Comparison of ENCODE assay signal across 16 cellular contexts in the genomic region with DNA sequence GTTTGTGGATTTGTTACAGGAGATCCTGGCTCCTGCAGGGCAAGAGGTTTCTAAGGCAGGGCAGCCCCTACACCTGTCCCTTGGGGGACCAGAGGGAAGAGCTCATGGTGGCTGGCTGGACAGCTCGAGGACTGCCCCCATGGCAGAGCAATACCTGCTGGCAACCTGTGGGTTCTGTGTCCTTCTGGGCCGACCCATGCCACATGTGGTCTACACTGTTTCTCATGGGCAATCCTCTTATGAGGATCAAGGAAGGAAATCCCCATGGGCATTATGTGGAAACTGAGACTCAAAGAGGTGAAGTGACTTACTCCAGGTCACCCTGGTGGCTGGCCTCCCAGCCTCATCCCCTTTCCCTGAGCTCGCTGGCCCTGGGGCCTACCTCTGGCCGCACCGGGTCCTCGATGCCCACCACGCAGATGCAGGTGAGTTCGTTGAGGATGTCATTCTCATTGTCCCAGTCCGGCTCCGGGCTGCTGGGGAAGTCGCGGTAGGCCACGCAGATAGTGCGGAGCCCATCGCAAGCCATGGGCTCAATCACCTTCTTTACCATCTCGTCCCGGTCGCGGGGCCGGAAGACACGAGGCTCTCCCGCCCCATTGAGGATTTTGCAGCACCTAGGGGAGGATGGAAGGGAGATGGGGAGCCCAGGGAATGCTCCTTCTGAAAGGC.
"Had no signal": no experiment of that assay in that cellular context is flagged by ENCODE, and none has a peak within 500 bp of the region (broad histone marks: within the 10 kb centered on the region; RNA-seq: fewer than 3 reads in every experiment).

No MANE protein-coding gene starts in this region.

- H3K9me3 ChIP-seq: ascending aorta, upper lobe of right lung had no signal

- DNase-seq: activated CD4-positive, alpha-beta T cell treated with anti-CD3 and anti-CD28 coated beads, Interleukin-2, amount 10 ng/mL, durations not matched to agents 7 days and 5 days; activated CD8-positive, alpha-beta T cell treated with anti-CD3 and anti-CD28 coated beads, Interleukin-2, amount 10 ng/mL, durations not matched to agents 7 days and 5 days; activated naive CD4-positive, alpha-beta T cell treated with anti-CD3 and anti-CD28 coated beads, Interleukin-2, amount 50 U/mL, for 16 hours; activated T-cell treated with anti-CD3 and anti-CD28 coated beads, Interleukin-2, amount 50 U/mL, for 4 hours; cerebellar nuclear complex; effector CD4-positive, alpha-beta T cell; retina; stimulated activated CD4-positive, alpha-beta T cell treated with anti-CD3 and anti-CD28 coated beads, Interleukin-4, amount 100 ng/mL, for 24 hours; upper lobe of right lung had no signal

- H3K36me3 ChIP-seq: ascending aorta, heart right ventricle, upper lobe of right lung had no signal

- H3K27ac Mint-ChIP-seq: activated CD4-positive, alpha-beta T cell treated with anti-CD3 and anti-CD28 coated beads, Interleukin-2, amount 10 ng/mL, durations not matched to agents 7 days and 5 days; activated CD8-positive, alpha-beta T cell treated with anti-CD3 and anti-CD28 coated beads, Interleukin-2, amount 10 ng/mL, durations not matched to agents 7 days and 5 days; natural killer cell treated with Interleukin-12 subunit alpha and Interleukin-12 subunit beta and Interleukin-15 and Interleukin-18, amount 100 ng/mL, for 72 hours; T-helper 1 cell treated with Interleukin-12 subunit alpha and Interleukin-12 subunit beta and Interleukin-4 antibody, amounts not matched to agents 30 μg/mL and 1 μg/mL, for 36 hours had no signal

- H3K27me3 Mint-ChIP-seq: activated CD4-positive, alpha-beta T cell treated with anti-CD3 and anti-CD28 coated beads, Interleukin-2, amount 10 ng/mL, durations not matched to agents 7 days and 5 days; stimulated activated naive B cell treated with anti-CD40 and anti-IgM and Interleukin-4, amounts not matched to agents 10 μg/mL and 1 μg/mL and 100 μg/mL, for 72 hours had no signal

- H3K27me3 ChIP-seq: ascending aorta, upper lobe of right lung had no signal

- H3K4me1 Mint-ChIP-seq: activated CD4-positive, alpha-beta T cell treated with anti-CD3 and anti-CD28 coated beads, Interleukin-2, amount 10 ng/mL, durations not matched to agents 7 days and 5 days had no signal

- H3K4me3 ChIP-seq: ascending aorta, heart right ventricle, skin epidermis, upper lobe of right lung had no signal

- ATAC-seq: activated CD4-positive, CD25-positive, alpha-beta regulatory T cell treated with anti-CD3 and anti-CD28 coated beads, Interleukin-2, amount 50 U/mL, for 24 hours; activated CD8-positive, alpha-beta T cell treated with anti-CD3 and anti-CD28 coated beads, Interleukin-2, amount 10 ng/mL, durations not matched to agents 7 days and 5 days; activated T-cell treated with anti-CD3 and anti-CD28 coated beads, Interleukin-2, amount 50 U/mL, for 4 hours had no signal

- H3K4me3 Mint-ChIP-seq: activated CD4-positive, alpha-beta T cell treated with anti-CD3 and anti-CD28 coated beads, Interleukin-2, amount 10 ng/mL, durations not matched to agents 7 days and 5 days; activated CD8-positive, alpha-beta T cell treated with anti-CD3 and anti-CD28 coated beads, Interleukin-2, amount 10 ng/mL, durations not matched to agents 7 days and 5 days; activated T-cell treated with anti-CD3 and anti-CD28 coated beads, Interleukin-2, amount 50 U/mL, for 4 hours; natural killer cell treated with Interleukin-12 subunit alpha and Interleukin-12 subunit beta and Interleukin-15 and Interleukin-18, amount 100 ng/mL, for 72 hours; stimulated activated naive B cell treated with anti-CD40 and anti-IgM and Interleukin-4, amounts not matched to agents 10 μg/mL and 1 μg/mL and 100 μg/mL, for 72 hours; T-helper 1 cell treated with Interleukin-12 subunit alpha and Interleukin-12 subunit beta and Interleukin-4 antibody, amounts not matched to agents 30 μg/mL and 1 μg/mL, for 36 hours had no signal

- H3K9me3 Mint-ChIP-seq: activated CD4-positive, alpha-beta T cell treated with anti-CD3 and anti-CD28 coated beads, Interleukin-2, amount 10 ng/mL, durations not matched to agents 7 days and 5 days; activated T-cell treated with anti-CD3 and anti-CD28 coated beads, Interleukin-2, amount 50 U/mL, for 4 hours; natural killer cell treated with Interleukin-12 subunit alpha and Interleukin-12 subunit beta and Interleukin-15 and Interleukin-18, amount 100 ng/mL, for 72 hours; T-helper 1 cell treated with Interleukin-12 subunit alpha and Interleukin-12 subunit beta and Interleukin-4 antibody, amounts not matched to agents 30 μg/mL and 1 μg/mL, for 36 hours had no signal

- H3K4me1 ChIP-seq: upper lobe of right lung had no signal

- H3K27ac ChIP-seq: heart right ventricle, skin epidermis, upper lobe of right lung had no signal
